Comparison of ENCODE assay signal across 26 cellular contexts in the genomic region with DNA sequence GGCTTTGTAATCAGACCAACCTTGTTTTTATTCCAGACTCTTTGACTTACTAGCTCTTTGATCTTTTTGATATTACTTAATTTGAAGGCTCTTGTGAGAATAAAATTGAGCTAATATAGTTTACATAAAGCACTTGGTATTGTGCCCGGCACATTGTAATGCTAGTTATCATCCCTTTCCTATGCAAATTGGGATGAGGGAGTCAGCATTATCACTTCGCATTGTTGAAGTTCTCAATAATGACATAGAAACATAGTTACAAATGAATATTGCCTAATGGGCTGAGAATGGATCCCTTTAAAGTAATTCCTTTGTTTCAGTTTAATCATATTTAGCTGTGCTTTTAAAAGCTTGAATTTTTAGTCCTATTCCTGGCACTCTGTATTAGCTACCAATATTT.
"Had no signal": no experiment of that assay in that cellular context is flagged by ENCODE, and none has a peak within 500 bp of the region (broad histone marks: within the 10 kb centered on the region; RNA-seq: fewer than 3 reads in every experiment).

No MANE protein-coding gene starts in this region.

- H3K4me3 ChIP-seq: cardiac muscle cell had no signal

- H3K27ac ChIP-seq: brain microvascular endothelial cell, cardiac muscle cell had no signal

- H3K27me3 ChIP-seq: brain microvascular endothelial cell, cardiac muscle cell had no signal

- DNase-seq: activated B cell treated with CpG ODN at 0.5 μM for 24 hours; activated CD4-positive, alpha-beta memory T cell treated with anti-CD3 and anti-CD28 coated beads for 36 hours; activated CD4-positive, alpha-beta T cell treated with anti-CD3 and anti-CD28 coated beads for 1 hour; activated CD4-positive, alpha-beta T cell treated with anti-CD3 and anti-CD28 coated beads, Interleukin-2, amount 10 ng/mL, durations not matched to agents 24 days and 14 days; activated CD8-positive, alpha-beta memory T cell treated with anti-CD3 and anti-CD28 coated beads for 24 hours; activated effector memory CD4-positive, alpha-beta T cell treated with anti-CD3 and anti-CD28 coated beads, Interleukin-2, amount 50 U/mL, for 16 hours; activated naive CD4-positive, alpha-beta T cell treated with Interleukin-2 at 50 U/mL for 16 hours; activated naive CD8-positive, alpha-beta T cell treated with anti-CD3 and anti-CD28 coated beads, Interleukin-2, amount 50 U/mL, for 24 hours; activated T-cell treated with anti-CD3 and anti-CD28 coated beads, Interleukin-2, amount 50 U/mL, for 4 hours; brain microvascular endothelial cell; Kasumi-1; NCI-H1105 treated with DMSO at 0.1 percent for 48 hours; NCI-H1436 treated with DMSO at 0.1 percent for 48 hours; NCI-H187; NCI-H2081; NCI-H510A treated with DMSO at 0.1 percent for 48 hours; NCI-H69; NK-92 treated with Interleukin-12 subunit alpha and Interleukin-12 subunit beta, amount 100 ng/mL, for 24 hours; OCI-M1; RPMI8226; T-helper 17 cell; T-helper 9 cell had no signal

- H3K4me1 Mint-ChIP-seq: activated naive CD8-positive, alpha-beta T cell treated with anti-CD3 and anti-CD28 coated beads, Interleukin-2, amount 50 U/mL, for 24 hours had no signal

- H3K27ac Mint-ChIP-seq: activated B cell treated with CpG ODN at 0.5 μM for 24 hours; activated CD4-positive, alpha-beta memory T cell treated with anti-CD3 and anti-CD28 coated beads for 36 hours; activated CD4-positive, alpha-beta T cell treated with anti-CD3 and anti-CD28 coated beads, Interleukin-2, amount 10 ng/mL, durations not matched to agents 24 days and 14 days; activated naive CD4-positive, alpha-beta T cell treated with anti-CD3 and anti-CD28 coated beads, Interleukin-2, amount 50 U/mL, for 72 hours; activated naive CD8-positive, alpha-beta T cell treated with anti-CD3 and anti-CD28 coated beads, Interleukin-2, amount 50 U/mL, for 24 hours; T-helper 17 cell had no signal

- H3K27me3 Mint-ChIP-seq: activated B cell treated with CpG ODN at 0.5 μM for 24 hours; activated CD4-positive, alpha-beta memory T cell treated with anti-CD3 and anti-CD28 coated beads for 36 hours; activated naive CD8-positive, alpha-beta T cell treated with anti-CD3 and anti-CD28 coated beads, Interleukin-2, amount 50 U/mL, for 24 hours; T-helper 17 cell had no signal

- ATAC-seq: activated naive CD8-positive, alpha-beta T cell treated with anti-CD3 and anti-CD28 coated beads, Interleukin-2, amount 50 U/mL, for 24 hours; activated T-cell treated with anti-CD3 and anti-CD28 coated beads, Interleukin-2, amount 50 U/mL, for 4 hours; Panc1; Right ventricle myocardium inferior; T-helper 17 cell had no signal

- H3K9me3 Mint-ChIP-seq: activated B cell treated with CpG ODN at 0.5 μM for 24 hours; activated CD4-positive, alpha-beta memory T cell treated with anti-CD3 and anti-CD28 coated beads for 36 hours; activated CD4-positive, alpha-beta T cell treated with anti-CD3 and anti-CD28 coated beads, Interleukin-2, amount 10 ng/mL, durations not matched to agents 24 days and 14 days; activated naive CD4-positive, alpha-beta T cell treated with anti-CD3 and anti-CD28 coated beads, Interleukin-2, amount 50 U/mL, for 72 hours; activated naive CD8-positive, alpha-beta T cell treated with anti-CD3 and anti-CD28 coated beads, Interleukin-2, amount 50 U/mL, for 24 hours; activated T-cell treated with anti-CD3 and anti-CD28 coated beads, Interleukin-2, amount 50 U/mL, for 4 hours had no signal

- H3K4me3 Mint-ChIP-seq: activated B cell treated with CpG ODN at 0.5 μM for 24 hours; activated CD4-positive, alpha-beta memory T cell treated with anti-CD3 and anti-CD28 coated beads for 36 hours; activated CD4-positive, alpha-beta T cell treated with anti-CD3 and anti-CD28 coated beads, Interleukin-2, amount 10 ng/mL, durations not matched to agents 24 days and 14 days; activated naive CD8-positive, alpha-beta T cell treated with anti-CD3 and anti-CD28 coated beads, Interleukin-2, amount 50 U/mL, for 24 hours; activated T-cell treated with anti-CD3 and anti-CD28 coated beads, Interleukin-2, amount 50 U/mL, for 4 hours; T-helper 17 cell had no signal
